Comparison of ENCODE assay signal across 9 cellular contexts in genomic region chr1:21295059-21295401, GRCh38. TPM values are rescaled to one million over a fixed set of nuclear protein-coding genes. Genes with fewer than 3 reads are reported as not detected.
DNase-seq lines count a peak whose midpoint lies in the region; ATAC-seq, FAIRE-seq and TF ChIP-seq lines count a peak whose summit lies in the region.
"Had no signal": no experiment of that assay in that cellular context is flagged by ENCODE, and none has a peak within 500 bp of the region (broad histone marks: within the 10 kb centered on the region; RNA-seq: fewer than 3 reads in every experiment).

No MANE protein-coding gene starts in this region.

- DNase-seq in activated CD4-positive, CD25-positive, alpha-beta regulatory T cell treated with anti-CD3 and anti-CD28 coated beads, Interleukin-2, amount 50 U/mL, for 72 hours: peak; percentile 42
- DNase-seq in fibroblast of the aortic adventitia (ENCODE audit: low read depth) (peak; percentile 55), NCI-H1092 treated with DMSO at 0.1 percent for 48 hours (lab: John Stamatoyannopoulos, UW) (no peak), medulla oblongata (ENCODE audit: extremely low spot score) (no peak), D721Med (ENCODE audit: insufficient read length, low spot score) (no peak)
- DNase-seq in stimulated activated naive CD8-positive, alpha-beta T cell treated with anti-CD3 and anti-CD28 coated beads, Interleukin-15, Interleukin-2, amounts not matched to agents 100 U/mL and 50 U/mL, for 24 hours: peak; percentile 63
- DNase-seq: left cardiac atrium had no signal

- no peak overlapping the region for H3K4me3 ChIP-seq in fibroblast of the aortic adventitia (ENCODE audit: low read depth, low read length)

- TF ChIP-seq CTCF in fibroblast of the aortic adventitia (IDR thresholded peaks at IDR 0.05; ENCODE audit: insufficient read depth, low read length) (no peak), D721Med (IDR thresholded peaks at IDR 0.05; ENCODE audit: insufficient read depth, missing control alignments) (no peak)

- ATAC-seq in HG03432 (IDR thresholded peaks at IDR 0.05; ENCODE audit: unreplicated experiment) (peak; percentile 8), HG03175 (IDR thresholded peaks at IDR 0.05; ENCODE audit: unreplicated experiment) (no peak)
- peak; percentile 53 for ATAC-seq in stimulated activated naive CD8-positive, alpha-beta T cell treated with anti-CD3 and anti-CD28 coated beads, Interleukin-15, Interleukin-2, amounts not matched to agents 100 U/mL and 50 U/mL, for 24 hours

- FAIRE-seq in D721Med (lab: Jason Lieb, UNC): no peak

RNA-seq across cellular contexts. Expression of gene ECE1, which starts 4.8 kb away (rescaled TPM):
- total RNA-seq in fibroblast of the aortic adventitia (ENCODE audit: low replicate concordance): 30.7 and 90.4 TPM in 2 replicates

Comparison
In these comparisons a context has a peak if more than half of its experiments do, and no peak if none do; other contexts are left out.
1. DNase-seq: peak in activated CD4-positive, CD25-positive, alpha-beta regulatory T cell treated with anti-CD3 and anti-CD28 coated beads, Interleukin-2, amount 50 U/mL, for 72 hours (single experiment), fibroblast of the aortic adventitia (single experiment) and stimulated activated naive CD8-positive, alpha-beta T cell treated with anti-CD3 and anti-CD28 coated beads, Interleukin-15, Interleukin-2, amounts not matched to agents 100 U/mL and 50 U/mL, for 24 hours (single experiment); none in NCI-H1092 treated with DMSO at 0.1 percent for 48 hours (single experiment), medulla oblongata (single experiment) and D721Med (single experiment).